Comparison of ENCODE assay signal across 1 cellular context in genomic region chr22:46584081-46584903, GRCh38.
TF ChIP-seq lines count a peak whose summit lies in the region.

No MANE protein-coding gene starts in this region.

TF ChIP-seq in HEK293, 187 proteins besides CTCF, POLR2A, EP300 and RAD21 (continued from another document):
- TF ChIP-seq ZNF629 (tag by site-specific recombination; IDR thresholded peaks at IDR 0.05): peak; percentile 45
- TF ChIP-seq, protein P1, sequence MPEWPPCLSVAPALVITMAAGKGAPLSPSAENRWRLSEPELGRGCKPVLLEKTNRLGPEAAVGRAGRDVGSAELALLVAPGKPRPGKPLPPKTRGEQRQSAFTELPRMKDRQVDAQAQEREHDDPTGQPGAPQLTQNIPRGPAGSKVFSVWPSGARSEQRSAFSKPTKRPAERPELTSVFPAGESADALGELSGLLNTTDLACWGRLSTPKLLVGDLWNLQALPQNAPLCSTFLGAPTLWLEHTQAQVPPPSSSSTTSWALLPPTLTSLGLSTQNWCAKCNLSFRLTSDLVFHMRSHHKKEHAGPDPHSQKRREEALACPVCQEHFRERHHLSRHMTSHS (tag by site-specific recombination; IDR thresholded peaks at IDR 0.05): no peak
- TF ChIP-seq ZBTB20 (tag by site-specific recombination; IDR thresholded peaks at IDR 0.05): peak; percentile 69; the same call in 1 of the 2 replicates
- TF ChIP-seq ZFP69B (tag by site-specific recombination; IDR thresholded peaks at IDR 0.05): peak; percentile 58
- peak; percentile 93 for TF ChIP-seq PATZ1 (tag by site-specific recombination; IDR thresholded peaks at IDR 0.05)
- peak; percentile 98 for TF ChIP-seq GLIS1 (tag by site-specific recombination; IDR thresholded peaks at IDR 0.05)
- TF ChIP-seq ZNF600 (tag by site-specific recombination; IDR thresholded peaks at IDR 0.05): peak; percentile 89
- TF ChIP-seq ZNF155 (tag by site-specific recombination; IDR thresholded peaks at IDR 0.05): no peak
- TF ChIP-seq KLF1 (tag by site-specific recombination; IDR thresholded peaks at IDR 0.05): 0 out of 2 replicates have a peak, but pooled peaks have one; percentile 22
- TF ChIP-seq ZNF692 (tag by site-specific recombination; IDR thresholded peaks at IDR 0.05): peak; percentile 67
- TF ChIP-seq, protein P2, sequence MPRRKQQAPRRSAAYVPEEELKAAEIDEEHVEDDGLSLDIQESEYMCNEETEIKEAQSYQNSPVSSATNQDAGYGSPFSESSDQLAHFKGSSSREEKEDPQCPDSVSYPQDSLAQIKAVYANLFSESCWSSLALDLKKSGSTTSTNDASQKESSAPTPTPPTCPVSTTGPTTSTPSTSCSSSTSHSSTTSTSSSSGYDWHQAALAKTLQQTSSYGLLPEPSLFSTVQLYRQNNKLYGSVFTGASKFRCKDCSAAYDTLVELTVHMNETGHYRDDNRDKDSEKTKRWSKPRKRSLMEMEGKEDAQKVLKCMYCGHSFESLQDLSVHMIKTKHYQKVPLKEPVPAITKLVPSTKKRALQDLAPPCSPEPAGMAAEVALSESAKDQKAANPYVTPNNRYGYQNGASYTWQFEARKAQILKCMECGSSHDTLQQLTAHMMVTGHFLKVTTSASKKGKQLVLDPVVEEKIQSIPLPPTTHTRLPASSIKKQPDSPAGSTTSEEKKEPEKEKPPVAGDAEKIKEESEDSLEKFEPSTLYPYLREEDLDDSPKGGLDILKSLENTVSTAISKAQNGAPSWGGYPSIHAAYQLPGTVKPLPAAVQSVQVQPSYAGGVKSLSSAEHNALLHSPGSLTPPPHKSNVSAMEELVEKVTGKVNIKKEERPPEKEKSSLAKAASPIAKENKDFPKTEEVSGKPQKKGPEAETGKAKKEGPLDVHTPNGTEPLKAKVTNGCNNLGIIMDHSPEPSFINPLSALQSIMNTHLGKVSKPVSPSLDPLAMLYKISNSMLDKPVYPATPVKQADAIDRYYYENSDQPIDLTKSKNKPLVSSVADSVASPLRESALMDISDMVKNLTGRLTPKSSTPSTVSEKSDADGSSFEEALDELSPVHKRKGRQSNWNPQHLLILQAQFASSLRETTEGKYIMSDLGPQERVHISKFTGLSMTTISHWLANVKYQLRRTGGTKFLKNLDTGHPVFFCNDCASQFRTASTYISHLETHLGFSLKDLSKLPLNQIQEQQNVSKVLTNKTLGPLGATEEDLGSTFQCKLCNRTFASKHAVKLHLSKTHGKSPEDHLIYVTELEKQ (tag by site-specific recombination; IDR thresholded peaks at IDR 0.05; ENCODE audit: borderline replicate concordance): no peak
- peak; percentile 68 for TF ChIP-seq ZNF341 (tag by site-specific recombination; IDR thresholded peaks at IDR 0.05; ENCODE audit: low read depth)
- TF ChIP-seq, protein P3, sequence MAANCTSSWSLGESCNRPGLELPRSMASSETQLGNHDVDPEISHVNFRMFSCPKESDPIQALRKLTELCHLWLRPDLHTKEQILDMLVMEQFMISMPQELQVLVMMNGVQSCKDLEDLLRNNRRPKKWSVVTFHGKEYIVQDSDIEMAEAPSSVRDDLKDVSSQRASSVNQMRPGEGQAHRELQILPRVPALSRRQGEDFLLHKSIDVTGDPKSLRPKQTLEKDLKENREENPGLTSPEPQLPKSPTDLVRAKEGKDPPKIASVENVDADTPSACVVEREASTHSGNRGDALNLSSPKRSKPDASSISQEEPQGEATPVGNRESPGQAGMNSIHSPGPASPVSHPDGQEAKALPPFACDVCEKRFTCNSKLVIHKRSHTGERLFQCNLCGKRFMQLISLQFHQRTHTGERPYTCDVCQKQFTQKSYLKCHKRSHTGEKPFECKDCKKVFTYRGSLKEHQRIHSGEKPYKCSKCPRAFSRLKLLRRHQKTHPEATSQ (tag by site-specific recombination; IDR thresholded peaks at IDR 0.05): no peak
- TF ChIP-seq KLF8 (tag by site-specific recombination; IDR thresholded peaks at IDR 0.05): 0 out of 2 replicates have a peak, but pooled peaks have one; percentile 12
- peak; percentile 77 for TF ChIP-seq ZBTB17 (tag by site-specific recombination; IDR thresholded peaks at IDR 0.05)
- TF ChIP-seq SP7 (tag by site-specific recombination; IDR thresholded peaks at IDR 0.05): peak; percentile 86
- no peak for TF ChIP-seq ZNF211 (tag by site-specific recombination; IDR thresholded peaks at IDR 0.05; ENCODE audit: low read depth)
- peak; percentile 92 for TF ChIP-seq IKZF3 (tag by site-specific recombination; IDR thresholded peaks at IDR 0.05)
- TF ChIP-seq ZNF423 (tag by site-specific recombination; IDR thresholded peaks at IDR 0.05): peak; percentile 92
- no peak for TF ChIP-seq ZNF791 (tag by site-specific recombination; IDR thresholded peaks at IDR 0.05)
- no peak for TF ChIP-seq KLF7 (tag by site-specific recombination; IDR thresholded peaks at IDR 0.05; ENCODE audit: borderline replicate concordance)
- TF ChIP-seq ZBTB6 (tag by site-specific recombination; IDR thresholded peaks at IDR 0.05): no peak
- peak; percentile 63; the same call in 1 of the 2 replicates for TF ChIP-seq KLF17 (tag by site-specific recombination; IDR thresholded peaks at IDR 0.05)
- TF ChIP-seq ZNF221 (tag by site-specific recombination; IDR thresholded peaks at IDR 0.05; ENCODE audit: borderline replicate concordance): no peak
- TF ChIP-seq, protein P4, sequence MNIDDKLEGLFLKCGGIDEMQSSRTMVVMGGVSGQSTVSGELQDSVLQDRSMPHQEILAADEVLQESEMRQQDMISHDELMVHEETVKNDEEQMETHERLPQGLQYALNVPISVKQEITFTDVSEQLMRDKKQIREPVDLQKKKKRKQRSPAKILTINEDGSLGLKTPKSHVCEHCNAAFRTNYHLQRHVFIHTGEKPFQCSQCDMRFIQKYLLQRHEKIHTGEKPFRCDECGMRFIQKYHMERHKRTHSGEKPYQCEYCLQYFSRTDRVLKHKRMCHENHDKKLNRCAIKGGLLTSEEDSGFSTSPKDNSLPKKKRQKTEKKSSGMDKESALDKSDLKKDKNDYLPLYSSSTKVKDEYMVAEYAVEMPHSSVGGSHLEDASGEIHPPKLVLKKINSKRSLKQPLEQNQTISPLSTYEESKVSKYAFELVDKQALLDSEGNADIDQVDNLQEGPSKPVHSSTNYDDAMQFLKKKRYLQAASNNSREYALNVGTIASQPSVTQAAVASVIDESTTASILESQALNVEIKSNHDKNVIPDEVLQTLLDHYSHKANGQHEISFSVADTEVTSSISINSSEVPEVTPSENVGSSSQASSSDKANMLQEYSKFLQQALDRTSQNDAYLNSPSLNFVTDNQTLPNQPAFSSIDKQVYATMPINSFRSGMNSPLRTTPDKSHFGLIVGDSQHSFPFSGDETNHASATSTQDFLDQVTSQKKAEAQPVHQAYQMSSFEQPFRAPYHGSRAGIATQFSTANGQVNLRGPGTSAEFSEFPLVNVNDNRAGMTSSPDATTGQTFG (tag by site-specific recombination; IDR thresholded peaks at IDR 0.05; ENCODE audit: borderline replicate concordance): no peak
- TF ChIP-seq ZNF398 (tag by site-specific recombination; IDR thresholded peaks at IDR 0.05): peak; percentile 62
- no peak for TF ChIP-seq ZNF121 (tag by site-specific recombination; IDR thresholded peaks at IDR 0.05)
- TF ChIP-seq, protein P5, sequence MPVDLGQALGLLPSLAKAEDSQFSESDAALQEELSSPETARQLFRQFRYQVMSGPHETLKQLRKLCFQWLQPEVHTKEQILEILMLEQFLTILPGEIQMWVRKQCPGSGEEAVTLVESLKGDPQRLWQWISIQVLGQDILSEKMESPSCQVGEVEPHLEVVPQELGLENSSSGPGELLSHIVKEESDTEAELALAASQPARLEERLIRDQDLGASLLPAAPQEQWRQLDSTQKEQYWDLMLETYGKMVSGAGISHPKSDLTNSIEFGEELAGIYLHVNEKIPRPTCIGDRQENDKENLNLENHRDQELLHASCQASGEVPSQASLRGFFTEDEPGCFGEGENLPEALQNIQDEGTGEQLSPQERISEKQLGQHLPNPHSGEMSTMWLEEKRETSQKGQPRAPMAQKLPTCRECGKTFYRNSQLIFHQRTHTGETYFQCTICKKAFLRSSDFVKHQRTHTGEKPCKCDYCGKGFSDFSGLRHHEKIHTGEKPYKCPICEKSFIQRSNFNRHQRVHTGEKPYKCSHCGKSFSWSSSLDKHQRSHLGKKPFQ (tag by site-specific recombination; IDR thresholded peaks at IDR 0.05): peak; percentile 93
